1 cellular context compared by ENCODE assay signal in genomic region chr4:189792819-189793618, GRCh38.
TF ChIP-seq lines count a peak whose summit lies in the region.

No MANE protein-coding gene starts in this region.

TF ChIP-seq in GM12878, 131 proteins besides CTCF, POLR2A, EP300 and RAD21 (continued from another document):
- TF ChIP-seq ZBTB4 (CRISPR knock-in tag; IDR thresholded peaks at IDR 0.05) (no peak), RUNX3 (IDR thresholded peaks at IDR 0.05; ENCODE audit: low read length) (peak; percentile 56), POLR2AphosphoS2 (IDR thresholded peaks at IDR 0.05; ENCODE audit: low read depth, low read length) (no peak), BRCA1 (IDR thresholded peaks at IDR 0.05; ENCODE audit: low read depth, low read length) (no peak), E2F8 (IDR thresholded peaks at IDR 0.05; ENCODE audit: low read depth, partially characterized antibody) (no peak), PML (IDR thresholded peaks at IDR 0.05; ENCODE audit: low read length) (no peak), NBN (IDR thresholded peaks at IDR 0.05) (no peak), CBX5 (IDR thresholded peaks at IDR 0.05; ENCODE audit: low read depth) (no peak), ZBTB33 (IDR thresholded peaks at IDR 0.05) (no peak), RAD51 (IDR thresholded peaks at IDR 0.05) (no peak), YY1 (IDR thresholded peaks at IDR 0.05; ENCODE audit: low read depth, low read length) (peak; percentile 35; the same call in 1 of the 2 replicates), SMAD1 (IDR thresholded peaks at IDR 0.05; ENCODE audit: low read depth, partially characterized antibody) (no peak), SMAD5 (IDR thresholded peaks at IDR 0.05; ENCODE audit: low read depth) (no peak), CBFB (IDR thresholded peaks at IDR 0.05; ENCODE audit: low read depth) (0 out of 2 replicates have a peak, but pooled peaks have one; percentile 28), STAT3 (IDR thresholded peaks at IDR 0.05; ENCODE audit: low read depth, low read length) (no peak), ETV6 (conservative IDR thresholded peaks at IDR 0.05 in 1 of 2, IDR thresholded peaks at IDR 0.05 in 1 of 2; ENCODE audit: borderline replicate concordance in 1 of 2, low read depth in 1 of 2) (no peak), SREBF1 (IDR thresholded peaks at IDR 0.05; ENCODE audit: low read length) (no peak), SMC3 (IDR thresholded peaks at IDR 0.05; ENCODE audit: borderline replicate concordance, low read length) (peak; percentile 46; the same call in 1 of the 2 replicates), HCFC1 (IDR thresholded peaks at IDR 0.05; ENCODE audit: low read length) (no peak), MEF2B (IDR thresholded peaks at IDR 0.05; ENCODE audit: partially characterized antibody, poor library complexity, severe bottlenecking) (no peak), ZSCAN29 (IDR thresholded peaks at IDR 0.05) (no peak), STAT1 (conservative IDR thresholded peaks at IDR 0.05) (no peak)
- TF ChIP-seq, protein P1, sequence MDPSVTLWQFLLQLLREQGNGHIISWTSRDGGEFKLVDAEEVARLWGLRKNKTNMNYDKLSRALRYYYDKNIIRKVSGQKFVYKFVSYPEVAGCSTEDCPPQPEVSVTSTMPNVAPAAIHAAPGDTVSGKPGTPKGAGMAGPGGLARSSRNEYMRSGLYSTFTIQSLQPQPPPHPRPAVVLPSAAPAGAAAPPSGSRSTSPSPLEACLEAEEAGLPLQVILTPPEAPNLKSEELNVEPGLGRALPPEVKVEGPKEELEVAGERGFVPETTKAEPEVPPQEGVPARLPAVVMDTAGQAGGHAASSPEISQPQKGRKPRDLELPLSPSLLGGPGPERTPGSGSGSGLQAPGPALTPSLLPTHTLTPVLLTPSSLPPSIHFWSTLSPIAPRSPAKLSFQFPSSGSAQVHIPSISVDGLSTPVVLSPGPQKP (IDR thresholded peaks at IDR 0.05; ENCODE audit: low read depth, low read length) = no peak
